Comparison of ENCODE assay signal across 8 cellular contexts in the genomic region with DNA sequence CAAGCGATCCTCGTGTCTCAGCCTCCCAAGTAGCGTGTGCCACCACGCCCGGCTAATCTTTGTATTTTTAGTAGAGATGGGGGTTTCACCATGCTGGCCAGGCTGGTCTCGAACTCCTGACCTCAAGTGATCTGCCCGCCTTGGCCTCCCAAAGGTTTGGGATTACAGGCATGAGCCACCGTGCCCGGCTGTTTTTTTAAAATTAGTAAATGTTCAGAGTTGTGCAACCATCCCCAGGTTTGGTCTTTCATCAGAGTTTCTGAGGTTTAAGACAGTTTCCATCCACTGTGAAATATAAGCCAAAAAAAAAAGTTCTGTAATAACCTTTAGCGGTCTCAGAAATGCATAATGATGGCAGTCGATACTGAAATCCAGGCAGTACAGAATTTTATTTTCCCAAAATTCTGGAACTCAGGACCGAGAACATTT. TPM values are rescaled to one million over a fixed set of nuclear protein-coding genes. Genes with fewer than 3 reads are reported as not detected.
DNase-seq lines count a peak whose midpoint lies in the region; ATAC-seq lines count a peak whose summit lies in the region.

No MANE protein-coding gene starts in this region.

- peak; percentile 10 for ATAC-seq in HG03442 (IDR thresholded peaks at IDR 0.05; ENCODE audit: unreplicated experiment)

- peak overlapping the region; percentile 22 for H3K4me3 ChIP-seq in iPS-11a (ENCODE audit: low read depth, low read length)

- DNase-seq in activated CD4-positive, alpha-beta T cell treated with anti-CD3 and anti-CD28 coated beads for 4 hours, result peak; percentile 4 to 6
- no peak for DNase-seq in activated CD4-positive, alpha-beta T cell treated with anti-CD3 and anti-CD28 coated beads, Interleukin-2, amount 50 U/mL, for 4 hours
- peak; percentile 63 for DNase-seq in activated T-cell treated with anti-CD3 and anti-CD28 coated beads, Interleukin-2, amount 50 U/mL, for 48 hours
- peak in 2 of 3 donors; percentile 10 to 12 for DNase-seq in stimulated activated CD4-positive, alpha-beta T cell treated with anti-CD3 and anti-CD28 coated beads, TNF-alpha, amount 100 ng/mL, for 48 hours (ENCODE audit: low read depth in 3 of 3)
- DNase-seq in SHP77 (lab: John Stamatoyannopoulos, UW), result no peak
- DNase-seq in mesenteric fat pad (ENCODE audit: low spot score), result no peak

RNA-seq across cellular contexts. Expression of a gene that starts 0.5 kb away (rescaled TPM):
- 6.1 TPM for total RNA-seq in mesenteric fat pad

RNA-seq across cellular contexts. Expression of a gene that starts 1.8 kb away (rescaled TPM):
- total RNA-seq in mesenteric fat pad, result 53.0 TPM

RNA-seq across cellular contexts. Expression of a gene that starts 52.3 kb away (rescaled TPM):
- 31.8 TPM for total RNA-seq in mesenteric fat pad

Comparison
In these comparisons a context has a peak if more than half of its experiments do, and no peak if none do; other contexts are left out.
1. DNase-seq: peak in activated CD4-positive, alpha-beta T cell treated with anti-CD3 and anti-CD28 coated beads for 4 hours (2 of 2), activated T-cell treated with anti-CD3 and anti-CD28 coated beads, Interleukin-2, amount 50 U/mL, for 48 hours (2 of 2) and stimulated activated CD4-positive, alpha-beta T cell treated with anti-CD3 and anti-CD28 coated beads, TNF-alpha, amount 100 ng/mL, for 48 hours (2 of 3); none in activated CD4-positive, alpha-beta T cell treated with anti-CD3 and anti-CD28 coated beads, Interleukin-2, amount 50 U/mL, for 4 hours (0 of 2), SHP77 (0 of 2) and mesenteric fat pad (single experiment).